13 cellular contexts compared by ENCODE assay signal in the genomic region with DNA sequence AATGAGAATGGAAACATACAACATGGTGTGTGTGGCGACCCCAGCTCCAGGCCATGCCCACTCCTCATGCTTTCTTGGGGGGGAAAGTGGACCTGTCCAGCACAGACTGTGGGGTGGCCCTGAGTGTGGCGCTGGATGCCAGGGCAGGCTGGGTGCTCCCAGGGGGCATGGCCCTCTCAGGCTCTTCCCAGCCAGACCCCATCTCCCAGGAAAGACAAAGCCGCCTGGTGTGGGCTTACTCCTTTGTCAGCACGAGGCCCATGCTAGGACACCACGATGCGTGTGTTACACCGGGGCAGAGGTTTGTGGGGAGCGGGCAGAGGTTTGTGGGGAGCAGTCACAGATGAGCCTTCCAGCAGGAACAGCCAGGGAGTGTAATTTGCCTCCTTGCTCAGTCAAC.
"Had no signal": no experiment of that assay in that cellular context is flagged by ENCODE, and none has a peak within 500 bp of the region (broad histone marks: within the 10 kb centered on the region; RNA-seq: fewer than 3 reads in every experiment).

No MANE protein-coding gene starts in this region.

- H3K36me3 Mint-ChIP-seq: activated naive CD8-positive, alpha-beta T cell; natural killer cell treated with Interleukin-12 subunit alpha and Interleukin-12 subunit beta and Interleukin-15 and Interleukin-18, amount 100 ng/mL, for 72 hours had no signal

- H3K27ac ChIP-seq: cardiac muscle cell, foreskin keratinocyte, suprapubic skin had no signal

- H3K36me3 ChIP-seq: cardiac muscle cell, suprapubic skin had no signal

- ATAC-seq: activated CD8-positive, alpha-beta T cell treated with anti-CD3 and anti-CD28 coated beads for 36 hours; foreskin keratinocyte had no signal

- H3K9me3 Mint-ChIP-seq: activated CD4-positive, alpha-beta T cell treated with anti-CD3 and anti-CD28 coated beads, Interleukin-2, amount 10 ng/mL, durations not matched to agents 24 days and 14 days; activated CD8-positive, alpha-beta T cell treated with anti-CD3 and anti-CD28 coated beads for 36 hours; natural killer cell treated with Interleukin-12 subunit alpha and Interleukin-12 subunit beta and Interleukin-15 and Interleukin-18, amount 100 ng/mL, for 72 hours; stimulated activated naive CD8-positive, alpha-beta T cell treated with anti-CD3 and anti-CD28 coated beads, Interleukin-15, Interleukin-2, amounts not matched to agents 100 ng/mL and 50 ng/mL, for 24 hours had no signal

- H3K4me3 ChIP-seq: cardiac muscle cell, suprapubic skin, upper lobe of left lung had no signal

- H3K4me3 Mint-ChIP-seq: activated CD4-positive, alpha-beta T cell treated with anti-CD3 and anti-CD28 coated beads, Interleukin-2, amount 10 ng/mL, durations not matched to agents 24 days and 14 days; activated CD8-positive, alpha-beta T cell treated with anti-CD3 and anti-CD28 coated beads for 36 hours; activated naive CD8-positive, alpha-beta T cell; natural killer cell treated with Interleukin-12 subunit alpha and Interleukin-12 subunit beta and Interleukin-15 and Interleukin-18, amount 100 ng/mL, for 72 hours; stimulated activated naive CD8-positive, alpha-beta T cell treated with anti-CD3 and anti-CD28 coated beads, Interleukin-15, Interleukin-2, amounts not matched to agents 100 ng/mL and 50 ng/mL, for 24 hours had no signal

- H3K9me3 ChIP-seq: suprapubic skin, upper lobe of left lung had no signal

- DNase-seq: activated CD4-positive, alpha-beta T cell treated with anti-CD3 and anti-CD28 coated beads, Interleukin-2, amount 10 ng/mL, durations not matched to agents 24 days and 14 days; activated CD4-positive, CD25-positive, alpha-beta regulatory T cell; activated CD8-positive, alpha-beta T cell treated with anti-CD3 and anti-CD28 coated beads for 36 hours; activated gamma-delta T cell treated with Interleukin-2 at 50 U/mL for 16 hours; activated T-cell treated with anti-CD3 and anti-CD28 coated beads, Interleukin-2, amount 50 U/mL, for 1 hour; foreskin keratinocyte; T1000; upper lobe of left lung had no signal

- H3K27me3 ChIP-seq: foreskin keratinocyte, suprapubic skin, upper lobe of left lung had no signal

- H3K27ac Mint-ChIP-seq: activated CD4-positive, alpha-beta T cell treated with anti-CD3 and anti-CD28 coated beads, Interleukin-2, amount 10 ng/mL, durations not matched to agents 24 days and 14 days; activated CD8-positive, alpha-beta T cell treated with anti-CD3 and anti-CD28 coated beads for 36 hours; activated naive CD8-positive, alpha-beta T cell; natural killer cell treated with Interleukin-12 subunit alpha and Interleukin-12 subunit beta and Interleukin-15 and Interleukin-18, amount 100 ng/mL, for 72 hours; stimulated activated naive CD8-positive, alpha-beta T cell treated with anti-CD3 and anti-CD28 coated beads, Interleukin-15, Interleukin-2, amounts not matched to agents 100 ng/mL and 50 ng/mL, for 24 hours had no signal

- H3K27me3 Mint-ChIP-seq: activated CD8-positive, alpha-beta T cell treated with anti-CD3 and anti-CD28 coated beads for 36 hours; natural killer cell treated with Interleukin-12 subunit alpha and Interleukin-12 subunit beta and Interleukin-15 and Interleukin-18, amount 100 ng/mL, for 72 hours; stimulated activated naive CD8-positive, alpha-beta T cell treated with anti-CD3 and anti-CD28 coated beads, Interleukin-15, Interleukin-2, amounts not matched to agents 100 ng/mL and 50 ng/mL, for 24 hours had no signal
